ENCODE assay signal across 21 cellular contexts in the genomic region with DNA sequence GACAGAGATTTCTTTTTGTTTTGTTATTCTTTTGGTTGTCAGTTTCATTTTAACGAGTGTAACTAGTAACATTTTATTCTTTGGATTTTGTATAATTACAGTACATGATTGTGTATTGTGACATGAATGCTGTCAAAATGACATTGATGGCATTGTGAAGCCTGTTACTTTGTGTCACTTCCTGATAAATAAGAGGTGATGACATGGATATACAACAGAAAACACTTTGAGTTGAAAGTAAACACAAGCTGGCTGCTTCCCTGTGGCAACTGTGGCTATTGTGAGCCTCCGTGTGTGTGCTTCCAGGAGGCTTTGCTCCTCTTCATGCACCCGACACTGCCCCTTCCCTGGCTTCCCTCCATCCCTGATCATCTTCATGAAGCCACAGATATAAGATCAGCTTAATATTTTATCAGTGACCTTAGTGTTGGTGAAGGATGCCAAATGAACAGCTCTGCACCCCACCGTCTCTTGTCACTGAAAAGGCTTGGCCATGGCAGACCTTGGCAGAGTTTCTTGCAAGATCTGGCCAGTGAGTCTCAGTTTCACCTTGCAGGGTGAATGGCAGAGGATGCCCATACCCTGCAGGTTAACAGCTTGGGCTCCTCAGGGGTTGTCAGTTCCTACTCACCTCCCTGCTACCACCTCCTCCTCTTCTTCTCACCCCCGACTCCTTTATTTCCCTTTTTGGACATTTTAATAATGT.
DNase-seq lines count a peak whose midpoint lies in the region; ATAC-seq lines count a peak whose summit lies in the region.
"Had no signal": no experiment of that assay in that cellular context is flagged by ENCODE, and none has a peak within 500 bp of the region (broad histone marks: within the 10 kb centered on the region; RNA-seq: fewer than 3 reads in every experiment).

No MANE protein-coding gene starts in this region.

- intact Hi-C loops in dendritic cell treated with granulocyte-macrophage colony-stimulating factor and Interleukin-4, amounts not matched to agents 40 ng/mL and 50 ng/mL, for 4 days (cut with micrococcal nuclease): loop anchor here (5.0 kb wide), 1 partner anchor 190 kb away; a partner anchor contains a TSS

- peaks cover 10% of the 10 kb centered on the region for H3K9me3 Mint-ChIP-seq in dendritic cell treated with granulocyte-macrophage colony-stimulating factor and Interleukin-4, amounts not matched to agents 40 ng/mL and 50 ng/mL, for 4 days
- H3K9me3 Mint-ChIP-seq: CD8-positive, alpha-beta memory T cell; GM23338; T-cell had no signal

- ATAC-seq in GM18858 (IDR thresholded peaks at IDR 0.05; ENCODE audit: unreplicated experiment): no peak
- ATAC-seq: GM23338, Panc1, T-cell had no signal

- H3K36me3 Mint-ChIP-seq in dendritic cell treated with granulocyte-macrophage colony-stimulating factor and Interleukin-4, amounts not matched to agents 40 ng/mL and 50 ng/mL, for 4 days (ENCODE audit: low read depth): peaks cover 48% of the 10 kb centered on the region
- H3K36me3 Mint-ChIP-seq: CD8-positive, alpha-beta memory T cell had no signal

- H3K4me3 Mint-ChIP-seq in dendritic cell treated with granulocyte-macrophage colony-stimulating factor and Interleukin-4, amounts not matched to agents 40 ng/mL and 50 ng/mL, for 4 days: no peak overlapping the region
- H3K4me3 Mint-ChIP-seq: CD8-positive, alpha-beta memory T cell; GM23338; T-cell had no signal

- H3K27me3 Mint-ChIP-seq in dendritic cell treated with granulocyte-macrophage colony-stimulating factor and Interleukin-4, amounts not matched to agents 40 ng/mL and 50 ng/mL, for 4 days: no peaks in the 10 kb centered on the region

- H3K4me1 Mint-ChIP-seq in dendritic cell treated with granulocyte-macrophage colony-stimulating factor and Interleukin-4, amounts not matched to agents 40 ng/mL and 50 ng/mL, for 4 days (ENCODE audit: low read depth): peaks cover 40% of the 10 kb centered on the region
- H3K4me1 Mint-ChIP-seq: CD8-positive, alpha-beta memory T cell; T-cell had no signal

- DNase-seq in NCI-H510A treated with DMSO at 0.1 percent for 48 hours (lab: John Stamatoyannopoulos, UW): peak; percentile 19
- no peak for DNase-seq in NCI-H510A (lab: John Stamatoyannopoulos, UW)
- peak; percentile 49 for DNase-seq in NCI-H2029 (lab: John Stamatoyannopoulos, UW)
- no peak for DNase-seq in activated effector memory CD4-positive, alpha-beta T cell treated with Interleukin-2 at 50 U/mL for 16 hours
- DNase-seq in superior temporal gyrus (ENCODE audit: extremely low spot score): no peak
- DNase-seq: 8988T; CD8-positive, alpha-beta memory T cell; DMS79 treated with DMSO at 0.1 percent for 48 hours; KG1; NCI-H1092; NCI-H1436; NCI-H1930; NCI-H2171; NCI-H446; NCI-H69; SJCRH30; T-cell had no signal

- H3K27ac Mint-ChIP-seq in dendritic cell treated with granulocyte-macrophage colony-stimulating factor and Interleukin-4, amounts not matched to agents 40 ng/mL and 50 ng/mL, for 4 days: peak overlapping the region; percentile 11
- H3K27ac Mint-ChIP-seq: CD8-positive, alpha-beta memory T cell; GM23338; T-cell had no signal

Comparison
In these comparisons a context has a peak if more than half of its experiments do, and no peak if none do; other contexts are left out.
1. DNase-seq: peak in NCI-H510A treated with DMSO at 0.1 percent for 48 hours (single experiment) and NCI-H2029 (single experiment); none in NCI-H510A (single experiment), activated effector memory CD4-positive, alpha-beta T cell treated with Interleukin-2 at 50 U/mL for 16 hours (single experiment) and superior temporal gyrus (single experiment).